13 cellular contexts compared by ENCODE assay signal in the genomic region with DNA sequence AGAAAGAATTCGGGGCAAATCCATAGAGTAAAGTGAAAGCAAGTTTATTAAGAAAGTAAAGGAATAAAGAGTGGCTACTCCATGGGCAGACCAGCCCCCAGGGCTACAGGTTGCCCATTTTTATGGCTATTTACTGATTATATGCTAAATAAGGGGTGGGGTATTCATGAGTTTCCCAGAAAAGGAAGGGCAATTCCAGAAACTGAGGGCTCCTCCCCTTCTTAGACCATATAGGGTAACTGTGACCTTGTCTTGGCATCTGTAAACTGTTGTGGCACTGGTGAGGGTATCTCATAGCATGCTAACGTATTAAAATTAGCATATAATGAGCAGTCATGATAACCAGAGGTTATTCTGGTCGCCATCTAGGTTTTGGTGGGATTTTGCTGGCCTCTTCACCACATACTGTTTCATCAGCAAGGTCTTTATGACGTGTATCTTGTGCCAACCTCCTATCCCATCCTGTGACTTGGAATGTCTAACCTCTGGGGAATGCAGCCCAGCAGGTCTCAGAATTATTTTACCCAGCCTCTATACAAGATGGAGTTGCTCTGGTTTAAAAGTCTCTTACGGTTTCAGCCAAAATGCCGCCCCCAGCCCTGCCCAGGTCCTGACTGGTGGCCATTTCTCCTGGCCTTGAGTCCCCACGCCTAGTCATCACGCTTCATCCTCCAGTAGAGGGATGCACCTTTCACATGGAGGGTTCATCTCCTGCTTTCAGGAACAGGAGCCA. TPM values are rescaled to one million over a fixed set of nuclear protein-coding genes. Genes with fewer than 3 reads are reported as not detected.
DNase-seq lines count a peak whose midpoint lies in the region; ATAC-seq and TF ChIP-seq lines count a peak whose summit lies in the region.
"Had no signal": no experiment of that assay in that cellular context is flagged by ENCODE, and none has a peak within 500 bp of the region (broad histone marks: within the 10 kb centered on the region; RNA-seq: fewer than 3 reads in every experiment).

No MANE protein-coding gene starts in this region.

- no peak overlapping the region for H3K27ac Mint-ChIP-seq in CD8-positive, alpha-beta T cell
- H3K27ac Mint-ChIP-seq in natural killer cell treated with Interleukin-12 subunit alpha and Interleukin-12 subunit beta and Interleukin-15 and Interleukin-18, amount 100 ng/mL, for 72 hours = peak overlapping the region in 1 of 2 donors; percentile 61

- no peaks in the 10 kb centered on the region for H3K36me3 Mint-ChIP-seq in CD8-positive, alpha-beta T cell
- H3K36me3 Mint-ChIP-seq in natural killer cell treated with Interleukin-12 subunit alpha and Interleukin-12 subunit beta and Interleukin-15 and Interleukin-18, amount 100 ng/mL, for 72 hours = no peaks in the 10 kb centered on the region

- intact Hi-C loops in CD8-positive, alpha-beta T cell (cut with DNase I, micrococcal nuclease) = loop anchor here in 1 of 2 experiments (2.0 kb wide), 2 partner anchors 15 to 69 kb away; a partner anchor contains a TSS

- no peak overlapping the region for H3K27ac ChIP-seq in CD8-positive, alpha-beta T cell (ENCODE audit: low read depth, low read length)

- TF ChIP-seq CTCF in CD8-positive, alpha-beta T cell (IDR thresholded peaks at IDR 0.05) = no peak
- TF ChIP-seq CTCF in choroid plexus epithelial cell (conservative IDR thresholded peaks at IDR 0.05; ENCODE audit: low read depth, low read length) = no peak

- POLR2A ChIA-PET in CD8-positive, alpha-beta T cell (lab: Charles Lee) = no interaction called here

- no peak for ATAC-seq in CD8-positive, alpha-beta T cell
- no peak for ATAC-seq in natural killer cell treated with Interleukin-12 subunit alpha and Interleukin-12 subunit beta and Interleukin-15 and Interleukin-18, amount 100 ng/mL, for 72 hours
- no peak for ATAC-seq in GM18867 (IDR thresholded peaks at IDR 0.05; ENCODE audit: unreplicated experiment)

- no peaks in the 10 kb centered on the region for H3K27me3 ChIP-seq in CD8-positive, alpha-beta T cell (ENCODE audit: insufficient read depth, low read length)

- H3K4me1 ChIP-seq in CD8-positive, alpha-beta T cell (ENCODE audit: insufficient read depth, low read length) = peaks cover 16% of the 10 kb centered on the region

- no peak for TF ChIP-seq RAD21 in Ishikawa (IDR thresholded peaks at IDR 0.05; ENCODE audit: low read depth)

- no peaks in the 10 kb centered on the region for H3K9me3 Mint-ChIP-seq in CD8-positive, alpha-beta T cell
- no peaks in the 10 kb centered on the region for H3K9me3 Mint-ChIP-seq in natural killer cell treated with Interleukin-12 subunit alpha and Interleukin-12 subunit beta and Interleukin-15 and Interleukin-18, amount 100 ng/mL, for 72 hours

- TF ChIP-seq EP300 in Ishikawa (IDR thresholded peaks at IDR 0.05; ENCODE audit: borderline replicate concordance) = no peak

- no peak for DNase-seq in CD8-positive, alpha-beta T cell
- DNase-seq in choroid plexus epithelial cell (ENCODE audit: low read depth) (peak; percentile 19), cortex of kidney (lab: John Stamatoyannopoulos, UW) (no peak), NCI-H748 treated with DMSO at 0.1 percent for 48 hours (lab: John Stamatoyannopoulos, UW) (no peak), GM19240 (ENCODE audit: insufficient read length, low spot score) (no peak)
- no peak for DNase-seq in natural killer cell treated with Interleukin-12 subunit alpha and Interleukin-12 subunit beta and Interleukin-15 and Interleukin-18, amount 100 ng/mL, for 72 hours (ENCODE audit: low spot score)
- DNase-seq: DND-41, Kasumi-1, kidney glomerular epithelial cell, NCI-H1930 had no signal

- peaks cover 21% of the 10 kb centered on the region for H3K4me1 Mint-ChIP-seq in CD8-positive, alpha-beta T cell (ENCODE audit: low read depth)
- peaks cover 9 to 16% of the 10 kb centered on the region in 2 donors for H3K4me1 Mint-ChIP-seq in natural killer cell treated with Interleukin-12 subunit alpha and Interleukin-12 subunit beta and Interleukin-15 and Interleukin-18, amount 100 ng/mL, for 72 hours (ENCODE audit: low read depth in 2 of 2)

- CTCF ChIA-PET in CD8-positive, alpha-beta T cell (lab: Charles Lee) = no interaction called here

- H3K36me3 ChIP-seq in CD8-positive, alpha-beta T cell (ENCODE audit: insufficient read depth, low read length) = no peaks in the 10 kb centered on the region

- peaks cover 6% of the 10 kb centered on the region for H3K27me3 Mint-ChIP-seq in CD8-positive, alpha-beta T cell (ENCODE audit: low read depth)
- H3K27me3 Mint-ChIP-seq in natural killer cell treated with Interleukin-12 subunit alpha and Interleukin-12 subunit beta and Interleukin-15 and Interleukin-18, amount 100 ng/mL, for 72 hours = peaks cover 0 to 7% of the 10 kb centered on the region in 2 donors

- no peaks in the 10 kb centered on the region for H3K9me3 ChIP-seq in CD8-positive, alpha-beta T cell (ENCODE audit: low read length)

- H3K4me3 ChIP-seq in CD8-positive, alpha-beta T cell (ENCODE audit: low read depth, low read length) = no peak overlapping the region
- no peak overlapping the region for H3K4me3 ChIP-seq in choroid plexus epithelial cell (ENCODE audit: low read depth, low read length)

- H3K4me3 Mint-ChIP-seq in CD8-positive, alpha-beta T cell = peak overlapping the region; percentile 39
- H3K4me3 Mint-ChIP-seq in natural killer cell treated with Interleukin-12 subunit alpha and Interleukin-12 subunit beta and Interleukin-15 and Interleukin-18, amount 100 ng/mL, for 72 hours = peak overlapping the region; percentile 76

TF ChIP-seq in Ishikawa, 13 proteins besides CTCF, POLR2A, EP300 and RAD21:
- TF ChIP-seq CREB1 (IDR thresholded peaks at IDR 0.05; ENCODE audit: low read depth) (0 out of 2 replicates have a peak, but pooled peaks have one; percentile 19), YY1 (IDR thresholded peaks at IDR 0.05; ENCODE audit: low read depth) (peak; percentile 65), CEBPB (IDR thresholded peaks at IDR 0.05) (no peak), FOXM1 (IDR thresholded peaks at IDR 0.05; ENCODE audit: borderline replicate concordance, low read depth) (no peak), NFIC (IDR thresholded peaks at IDR 0.05) (no peak), TAF1 (IDR thresholded peaks at IDR 0.05; ENCODE audit: low read depth) (no peak), EGR1 (IDR thresholded peaks at IDR 0.05) (no peak), ZBTB7A (IDR thresholded peaks at IDR 0.05; ENCODE audit: low read depth) (no peak), TCF12 (IDR thresholded peaks at IDR 0.05; ENCODE audit: low read depth) (no peak), TEAD4 (IDR thresholded peaks at IDR 0.05) (peak; percentile 84)
- TF ChIP-seq, protein P1, sequence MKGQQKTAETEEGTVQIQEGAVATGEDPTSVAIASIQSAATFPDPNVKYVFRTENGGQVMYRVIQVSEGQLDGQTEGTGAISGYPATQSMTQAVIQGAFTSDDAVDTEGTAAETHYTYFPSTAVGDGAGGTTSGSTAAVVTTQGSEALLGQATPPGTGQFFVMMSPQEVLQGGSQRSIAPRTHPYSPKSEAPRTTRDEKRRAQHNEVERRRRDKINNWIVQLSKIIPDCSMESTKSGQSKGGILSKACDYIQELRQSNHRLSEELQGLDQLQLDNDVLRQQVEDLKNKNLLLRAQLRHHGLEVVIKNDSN (IDR thresholded peaks at IDR 0.05) = no peak
- TF ChIP-seq, protein P2, sequence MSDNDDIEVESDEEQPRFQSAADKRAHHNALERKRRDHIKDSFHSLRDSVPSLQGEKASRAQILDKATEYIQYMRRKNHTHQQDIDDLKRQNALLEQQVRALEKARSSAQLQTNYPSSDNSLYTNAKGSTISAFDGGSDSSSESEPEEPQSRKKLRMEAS (IDR thresholded peaks at IDR 0.05) = no peak
- TF ChIP-seq, protein P3, sequence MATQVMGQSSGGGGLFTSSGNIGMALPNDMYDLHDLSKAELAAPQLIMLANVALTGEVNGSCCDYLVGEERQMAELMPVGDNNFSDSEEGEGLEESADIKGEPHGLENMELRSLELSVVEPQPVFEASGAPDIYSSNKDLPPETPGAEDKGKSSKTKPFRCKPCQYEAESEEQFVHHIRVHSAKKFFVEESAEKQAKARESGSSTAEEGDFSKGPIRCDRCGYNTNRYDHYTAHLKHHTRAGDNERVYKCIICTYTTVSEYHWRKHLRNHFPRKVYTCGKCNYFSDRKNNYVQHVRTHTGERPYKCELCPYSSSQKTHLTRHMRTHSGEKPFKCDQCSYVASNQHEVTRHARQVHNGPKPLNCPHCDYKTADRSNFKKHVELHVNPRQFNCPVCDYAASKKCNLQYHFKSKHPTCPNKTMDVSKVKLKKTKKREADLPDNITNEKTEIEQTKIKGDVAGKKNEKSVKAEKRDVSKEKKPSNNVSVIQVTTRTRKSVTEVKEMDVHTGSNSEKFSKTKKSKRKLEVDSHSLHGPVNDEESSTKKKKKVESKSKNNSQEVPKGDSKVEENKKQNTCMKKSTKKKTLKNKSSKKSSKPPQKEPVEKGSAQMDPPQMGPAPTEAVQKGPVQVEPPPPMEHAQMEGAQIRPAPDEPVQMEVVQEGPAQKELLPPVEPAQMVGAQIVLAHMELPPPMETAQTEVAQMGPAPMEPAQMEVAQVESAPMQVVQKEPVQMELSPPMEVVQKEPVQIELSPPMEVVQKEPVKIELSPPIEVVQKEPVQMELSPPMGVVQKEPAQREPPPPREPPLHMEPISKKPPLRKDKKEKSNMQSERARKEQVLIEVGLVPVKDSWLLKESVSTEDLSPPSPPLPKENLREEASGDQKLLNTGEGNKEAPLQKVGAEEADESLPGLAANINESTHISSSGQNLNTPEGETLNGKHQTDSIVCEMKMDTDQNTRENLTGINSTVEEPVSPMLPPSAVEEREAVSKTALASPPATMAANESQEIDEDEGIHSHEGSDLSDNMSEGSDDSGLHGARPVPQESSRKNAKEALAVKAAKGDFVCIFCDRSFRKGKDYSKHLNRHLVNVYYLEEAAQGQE (IDR thresholded peaks at IDR 0.05; ENCODE audit: low read depth) = no peak
TF ChIP-seq in Ishikawa: peak in this region for 3.

RNA-seq across cellular contexts. Expression of a gene that starts 1.0 kb away (rescaled TPM):
- 1 to 10 TPM; 1.1 to 1.4 TPM for total RNA-seq in CD8-positive, alpha-beta T cell
- total RNA-seq in natural killer cell treated with Interleukin-12 subunit alpha and Interleukin-12 subunit beta and Interleukin-15 and Interleukin-18, amount 100 ng/mL, for 72 hours = 1 to 10 TPM; 2.0 to 2.2 TPM
- total RNA-seq: SK-MEL-5 had no signal

RNA-seq across cellular contexts. Expression of a gene that starts 11.0 kb away (rescaled TPM):
- total RNA-seq in CD8-positive, alpha-beta T cell = 10 to 100 TPM; 36.6 to 40.3 TPM
- total RNA-seq in natural killer cell treated with Interleukin-12 subunit alpha and Interleukin-12 subunit beta and Interleukin-15 and Interleukin-18, amount 100 ng/mL, for 72 hours = 10 to 100 TPM; 69.2 to 84.7 TPM
